ENCODE assay signal across 18 cellular contexts in the genomic region with DNA sequence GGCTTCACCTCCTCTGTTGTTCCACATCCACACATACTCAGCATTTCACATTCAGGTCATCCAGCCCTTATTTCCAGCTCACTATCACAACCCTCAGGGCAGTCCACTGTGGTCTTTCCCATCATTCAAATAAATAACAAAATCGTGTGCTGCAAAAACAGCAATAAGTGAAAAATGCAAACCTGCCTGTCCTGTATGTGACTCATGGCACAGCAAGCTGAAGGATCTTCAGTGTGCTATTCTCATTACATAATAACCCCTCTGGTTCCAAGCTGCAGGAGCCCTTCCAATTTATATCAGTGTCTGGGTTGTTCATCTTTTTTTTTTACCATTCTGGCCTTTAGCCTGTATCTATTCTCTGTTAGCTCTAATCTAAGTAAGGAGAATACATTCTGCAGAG.
DNase-seq lines count a peak whose midpoint lies in the region; ATAC-seq and TF ChIP-seq lines count a peak whose summit lies in the region.
"Had no signal": no experiment of that assay in that cellular context is flagged by ENCODE, and none has a peak within 500 bp of the region (broad histone marks: within the 10 kb centered on the region; RNA-seq: fewer than 3 reads in every experiment).

No MANE protein-coding gene starts in this region.

- H3K27me3 ChIP-seq in brain microvascular endothelial cell (replicated peaks): no peaks in the 10 kb centered on the region
- H3K27me3 ChIP-seq: transverse colon had no signal

- no peak for ATAC-seq in naive thymus-derived CD8-positive, alpha-beta T cell
- ATAC-seq: GM12878 had no signal

- no TSS peak for BruUV-seq in Calu3 (replicated peaks; lab: Mats Ljungman, UMichigan)

- peaks cover 22% of the 10 kb centered on the region for H3K4me1 Mint-ChIP-seq in Calu3 (ENCODE audit: low read depth, unreplicated experiment)
- no peaks in the 10 kb centered on the region for H3K4me1 Mint-ChIP-seq in naive thymus-derived CD8-positive, alpha-beta T cell
- H3K4me1 Mint-ChIP-seq: activated B cell treated with CpG ODN at 0.5 μM for 24 hours, B cell, naive B cell had no signal

- peak overlapping the region; percentile 3 for H3K27ac ChIP-seq in brain microvascular endothelial cell
- H3K27ac ChIP-seq: transverse colon had no signal

- H3K4me3 Mint-ChIP-seq in Calu3 (ENCODE audit: low read depth, unreplicated experiment): no peak overlapping the region
- no peak overlapping the region for H3K4me3 Mint-ChIP-seq in naive thymus-derived CD8-positive, alpha-beta T cell
- H3K4me3 Mint-ChIP-seq: activated B cell treated with CpG ODN at 0.5 μM for 24 hours, B cell, naive B cell had no signal

- H3K36me3 Mint-ChIP-seq in Calu3 (ENCODE audit: insufficient read depth, unreplicated experiment): no peaks in the 10 kb centered on the region
- H3K36me3 Mint-ChIP-seq in naive thymus-derived CD8-positive, alpha-beta T cell: peaks cover 0 to 9% (median 0%) of the 10 kb centered on the region in 3 donors

- no peak overlapping the region for H3K4me3 ChIP-seq in brain microvascular endothelial cell (ENCODE audit: low read depth, low read length)
- H3K4me3 ChIP-seq: GM12878, transverse colon had no signal

- intact Hi-C loops in Calu3 (cut with micrococcal nuclease; ENCODE audit: unreplicated experiment): no loop called here

- peaks cover 2% of the 10 kb centered on the region for H3K27me3 Mint-ChIP-seq in Calu3 (ENCODE audit: unreplicated experiment)
- peaks cover 0 to 4% (median 0%) of the 10 kb centered on the region in 5 donors for H3K27me3 Mint-ChIP-seq in naive thymus-derived CD8-positive, alpha-beta T cell
- H3K27me3 Mint-ChIP-seq: naive B cell had no signal

- in situ Hi-C loops in brain microvascular endothelial cell (cut with HindIII; ENCODE audit: low pct_ligation_motif_present, low sequenced_read_pairs): no loop called here

- CTCF ChIA-PET in Calu3 (lab: Charles Lee): no interaction called here

- no peak overlapping the region for H3K27ac Mint-ChIP-seq in Calu3 (ENCODE audit: unreplicated experiment)
- peak overlapping the region in 1 of 10 donors; percentile 42 for H3K27ac Mint-ChIP-seq in naive thymus-derived CD8-positive, alpha-beta T cell
- H3K27ac Mint-ChIP-seq: activated B cell treated with CpG ODN at 0.5 μM for 24 hours, B cell had no signal

- no peaks in the 10 kb centered on the region for H3K36me3 ChIP-seq in brain microvascular endothelial cell (replicated peaks)
- H3K36me3 ChIP-seq: transverse colon had no signal

- DNase-seq in Calu3 (peak; percentile 47), HT1080 (ENCODE audit: low read depth) (peak; percentile 50), brain microvascular endothelial cell (peak; percentile 75), iris pigment epithelial cell (ENCODE audit: low read depth) (peak; percentile 75), SKM-1 (lab: John Stamatoyannopoulos, UW; ENCODE audit: unreplicated experiment) (no peak), SKM-1 treated with dmso at 0.1 percent for 144 hours (lab: John Stamatoyannopoulos, UW; ENCODE audit: unreplicated experiment) (no peak)
- no peak for DNase-seq in stimulated activated CD4-positive, alpha-beta T cell treated with anti-CD3 and anti-CD28 coated beads, Interleukin-4, amount 100 ng/mL, for 1 hour
- DNase-seq in naive thymus-derived CD8-positive, alpha-beta T cell: no peak
- DNase-seq: activated B cell treated with CpG ODN at 0.5 μM for 24 hours; activated CD8-positive, alpha-beta memory T cell treated with anti-CD3 and anti-CD28 coated beads, Interleukin-2, amount 50 U/mL, for 4 hours; DMS153; kidney glomerular epithelial cell; naive B cell; NCI-H2171 treated with DMSO at 0.1 percent for 48 hours; retina; transverse colon had no signal

- H3K9me3 Mint-ChIP-seq in Calu3 (ENCODE audit: low read depth, unreplicated experiment): no peaks in the 10 kb centered on the region
- peaks cover 0 to 19% (median 3%) of the 10 kb centered on the region in 9 donors for H3K9me3 Mint-ChIP-seq in naive thymus-derived CD8-positive, alpha-beta T cell

- POLR2A ChIA-PET in naive thymus-derived CD8-positive, alpha-beta T cell (lab: Charles Lee): no interaction called here

- no peak for TF ChIP-seq CTCF in Calu3 (IDR thresholded peaks at IDR 0.05; ENCODE audit: unreplicated experiment)
- no peak for TF ChIP-seq CTCF in brain microvascular endothelial cell (IDR thresholded peaks at IDR 0.05; ENCODE audit: low read depth, low read length, missing control alignments)

Comparison
In these comparisons a context has a peak if more than half of its experiments do, and no peak if none do; other contexts are left out.
1. DNase-seq: peak in Calu3 (single experiment), HT1080 (single experiment), brain microvascular endothelial cell (single experiment) and iris pigment epithelial cell (single experiment); none in SKM-1 (single experiment), SKM-1 treated with dmso at 0.1 percent for 144 hours (single experiment), stimulated activated CD4-positive, alpha-beta T cell treated with anti-CD3 and anti-CD28 coated beads, Interleukin-4, amount 100 ng/mL, for 1 hour (single experiment) and naive thymus-derived CD8-positive, alpha-beta T cell (0 of 10).